8 cellular contexts compared by ENCODE assay signal in genomic region chr4:95510145-95510544, GRCh38. TPM values are rescaled to one million over a fixed set of nuclear protein-coding genes. Genes with fewer than 3 reads are reported as not detected.
DNase-seq lines count a peak whose midpoint lies in the region; ATAC-seq and TF ChIP-seq lines count a peak whose summit lies in the region.

No MANE protein-coding gene starts in this region.

- H3K27me3 Mint-ChIP-seq in progenitor cell of endocrine pancreas, result no peaks in the 10 kb centered on the region
- H3K27me3 Mint-ChIP-seq in activated naive CD4-positive, alpha-beta T cell treated with anti-CD3 and anti-CD28 coated beads, Interleukin-2, amount 10 ng/mL, durations not matched to agents 7 days and 5 days, result no peaks in the 10 kb centered on the region

- peaks cover 5% of the 10 kb centered on the region for H3K36me3 Mint-ChIP-seq in progenitor cell of endocrine pancreas (ENCODE audit: insufficient read depth)
- no peaks in the 10 kb centered on the region for H3K36me3 Mint-ChIP-seq in activated naive CD4-positive, alpha-beta T cell treated with anti-CD3 and anti-CD28 coated beads, Interleukin-2, amount 10 ng/mL, durations not matched to agents 7 days and 5 days

- peak; percentile 54 for ATAC-seq in GM18858 (IDR thresholded peaks at IDR 0.05; ENCODE audit: unreplicated experiment)
- ATAC-seq in HG03097 (IDR thresholded peaks at IDR 0.05; ENCODE audit: low FRiP score, unreplicated experiment), result no peak

- no peak overlapping the region for H3K4me3 Mint-ChIP-seq in progenitor cell of endocrine pancreas (ENCODE audit: low read depth)
- H3K4me3 Mint-ChIP-seq in activated naive CD4-positive, alpha-beta T cell treated with anti-CD3 and anti-CD28 coated beads, Interleukin-2, amount 10 ng/mL, durations not matched to agents 7 days and 5 days, result no peak overlapping the region

- DNase-seq in NAMALWA (ENCODE audit: low spot score) (peak; percentile 34), choroid plexus epithelial cell (ENCODE audit: low read depth) (peak; percentile 57), progenitor cell of endocrine pancreas (ENCODE audit: low spot score, unreplicated experiment) (no peak), NCI-H146 treated with DMSO at 0.1 percent for 48 hours (lab: John Stamatoyannopoulos, UW; ENCODE audit: unreplicated experiment) (no peak)
- DNase-seq in activated CD8-positive, alpha-beta memory T cell treated with anti-CD3 and anti-CD28 coated beads for 24 hours, result no peak
- no peak for DNase-seq in activated naive CD4-positive, alpha-beta T cell treated with anti-CD3 and anti-CD28 coated beads, Interleukin-2, amount 10 ng/mL, durations not matched to agents 7 days and 5 days

- peaks cover 24% of the 10 kb centered on the region for H3K4me1 Mint-ChIP-seq in progenitor cell of endocrine pancreas (ENCODE audit: low read depth)
- H3K4me1 Mint-ChIP-seq in activated naive CD4-positive, alpha-beta T cell treated with anti-CD3 and anti-CD28 coated beads, Interleukin-2, amount 10 ng/mL, durations not matched to agents 7 days and 5 days, result no peaks in the 10 kb centered on the region

- TF ChIP-seq CTCF in choroid plexus epithelial cell (conservative IDR thresholded peaks at IDR 0.05; ENCODE audit: low read depth, low read length) (peak; percentile 71), progenitor cell of endocrine pancreas (IDR thresholded peaks at IDR 0.05; ENCODE audit: unreplicated experiment) (peak; percentile 82)

- CTCF ChIA-PET in activated naive CD4-positive, alpha-beta T cell treated with anti-CD3 and anti-CD28 coated beads, Interleukin-2, amount 10 ng/mL, durations not matched to agents 7 days and 5 days (lab: Charles Lee), result interaction anchor here (2.3 kb wide), 1 partner anchor 9 kb away, joined by 5 read pairs; no protein-coding TSS in a partner anchor

- peaks cover 5% of the 10 kb centered on the region for H3K9me3 Mint-ChIP-seq in progenitor cell of endocrine pancreas (ENCODE audit: low read depth)
- H3K9me3 Mint-ChIP-seq in activated naive CD4-positive, alpha-beta T cell treated with anti-CD3 and anti-CD28 coated beads, Interleukin-2, amount 10 ng/mL, durations not matched to agents 7 days and 5 days, result no peaks in the 10 kb centered on the region

- no peak overlapping the region for H3K4me3 ChIP-seq in choroid plexus epithelial cell (ENCODE audit: low read depth, low read length)

- H3K27ac Mint-ChIP-seq in progenitor cell of endocrine pancreas, result no peak overlapping the region
- no peak overlapping the region for H3K27ac Mint-ChIP-seq in activated naive CD4-positive, alpha-beta T cell treated with anti-CD3 and anti-CD28 coated beads, Interleukin-2, amount 10 ng/mL, durations not matched to agents 7 days and 5 days

RNA-seq across cellular contexts. Expression of gene UNC5C, which starts 38.6 kb away (rescaled TPM):
- total RNA-seq in progenitor cell of endocrine pancreas, result 40.7 and 43.8 TPM in 2 replicates

Comparison
In these comparisons a context has a peak if more than half of its experiments do, and no peak if none do; other contexts are left out.
1. DNase-seq: peak in NAMALWA (single experiment) and choroid plexus epithelial cell (single experiment); none in progenitor cell of endocrine pancreas (single experiment), activated CD8-positive, alpha-beta memory T cell treated with anti-CD3 and anti-CD28 coated beads for 24 hours (single experiment), NCI-H146 treated with DMSO at 0.1 percent for 48 hours (single experiment) and activated naive CD4-positive, alpha-beta T cell treated with anti-CD3 and anti-CD28 coated beads, Interleukin-2, amount 10 ng/mL, durations not matched to agents 7 days and 5 days (single experiment).